ENCODE assay signal across 11 cellular contexts in the genomic region with DNA sequence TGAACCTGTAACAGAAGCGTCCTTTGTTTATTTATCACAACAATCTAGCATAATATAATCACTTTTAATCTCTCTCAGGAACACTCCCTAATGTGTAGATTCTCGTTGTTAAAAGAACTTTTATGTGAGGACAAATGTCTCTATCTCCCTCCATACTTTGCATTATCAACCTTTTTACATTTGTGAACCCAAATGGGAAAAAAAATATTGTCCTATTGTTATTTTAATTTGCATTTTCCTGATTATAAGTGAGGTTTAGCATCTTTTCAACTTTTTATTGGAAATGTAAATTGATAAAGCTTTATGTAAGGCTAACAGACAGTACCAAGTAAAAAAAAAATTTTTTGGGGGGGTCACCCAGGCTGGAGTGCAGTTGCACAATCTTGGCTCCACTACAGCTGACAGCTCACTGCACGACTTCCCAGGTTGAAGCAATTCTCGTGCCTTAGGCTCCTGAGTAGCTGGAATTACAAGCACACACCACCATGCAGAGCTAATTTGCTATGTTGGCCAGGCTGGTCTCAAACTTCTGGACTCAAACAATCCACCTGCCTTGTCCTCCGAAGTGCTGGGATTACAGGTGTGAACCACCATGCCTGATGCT. TPM values are rescaled to one million over a fixed set of nuclear protein-coding genes. Genes with fewer than 3 reads are reported as not detected.
DNase-seq lines count a peak whose midpoint lies in the region; ATAC-seq, FAIRE-seq and TF ChIP-seq lines count a peak whose summit lies in the region.
"Had no signal": no experiment of that assay in that cellular context is flagged by ENCODE, and none has a peak within 500 bp of the region (broad histone marks: within the 10 kb centered on the region; RNA-seq: fewer than 3 reads in every experiment).

No MANE protein-coding gene starts in this region.

- H3K4me2 ChIP-seq in HepG2 (ENCODE audit: low read depth, low read length): peak overlapping the region; percentile 29

- intact Hi-C loops in Right ventricle myocardium superior (cut with DNase I): no loop called here
- intact Hi-C loops in cardiac septum (cut with DNase I): no loop called here
- intact Hi-C loops in body of pancreas (cut with DNase I): no loop called here
- intact Hi-C loops in HepG2 (cut with micrococcal nuclease; ENCODE audit: unreplicated experiment): loop anchor here (5.0 kb wide), 1 partner anchor 83 kb away; no protein-coding TSS in a partner anchor

- TF ChIP-seq EP300 in HepG2 (IDR thresholded peaks at IDR 0.05; ENCODE audit: low read depth in 2 of 2, low read length in 2 of 2) (no peak), HepG2 (CRISPR knock-in tag; IDR thresholded peaks at IDR 0.05; ENCODE audit: borderline replicate concordance) (no peak)

- WGBS in body of pancreas, 2 donors: 49 to 54% methylated on average over 5 of the region's 5 CpGs
- 25% methylated on average over 5 of the region's 5 CpGs for WGBS in HepG2 (ENCODE audit: low lambda C conversion rate)

- DNase-seq in Right ventricle myocardium superior (no peak), cardiac septum (ENCODE audit: low spot score) (no peak), body of pancreas (peak in 3 of 4 donors; percentile 33 to 46 (median 37)), HepG2 (ENCODE audit: low spot score) (no peak), NCI-H1105 (lab: John Stamatoyannopoulos, UW) (no peak), globus pallidus (ENCODE audit: low spot score) (no peak), NCI-H510A treated with DMSO at 0.1 percent for 48 hours (lab: John Stamatoyannopoulos, UW) (no peak)
- DNase-seq: activated naive CD8-positive, alpha-beta T cell treated with anti-CD3 and anti-CD28 coated beads for 36 hours; DMS79 treated with DMSO at 0.1 percent for 48 hours had no signal

- ATAC-seq in Right ventricle myocardium superior (ENCODE audit: poor library complexity) (peak; percentile 75), body of pancreas (peak; percentile 51), HepG2 (no peak), GM19035 (IDR thresholded peaks at IDR 0.05; ENCODE audit: unreplicated experiment) (no peak)

- no peaks in the 10 kb centered on the region for H4K20me1 ChIP-seq in HepG2 (ENCODE audit: insufficient read depth, low read length)

- TF ChIP-seq CTCF in body of pancreas (IDR thresholded peaks at IDR 0.05): no peak
- TF ChIP-seq CTCF in HepG2 (CRISPR knock-in tag; IDR thresholded peaks at IDR 0.05): no peak

- no peaks in the 10 kb centered on the region for H3K9me3 ChIP-seq in body of pancreas
- no peaks in the 10 kb centered on the region for H3K9me3 ChIP-seq in HepG2 (ENCODE audit: low read length)

- no peak overlapping the region for H2AFZ ChIP-seq in HepG2 (ENCODE audit: low read length)

- in situ Hi-C loops in HepG2 (cut with HindIII; ENCODE audit: extremely low pct_ligation_motif_present, low pct_unique_long_range_greater_than_20kb): no loop called here

- H3K4me3 ChIP-seq in body of pancreas: no peak overlapping the region
- no peak overlapping the region for H3K4me3 ChIP-seq in HepG2 (replicated peaks in 1 of 3; ENCODE audit: insufficient read depth in 1 of 3, low read depth in 2 of 3, low read length in 3 of 3)

- no peak overlapping the region for H3K9ac ChIP-seq in HepG2 (ENCODE audit: insufficient read depth, low read depth, low read length)

- H3K4me1 ChIP-seq in body of pancreas: peaks cover 22% of the 10 kb centered on the region
- peaks cover 55% of the 10 kb centered on the region for H3K4me1 ChIP-seq in HepG2 (ENCODE audit: insufficient read depth, low read length)

- TF ChIP-seq POLR2A in body of pancreas (IDR thresholded peaks at IDR 0.05) (no peak), HepG2 (IDR thresholded peaks at IDR 0.05; ENCODE audit: insufficient read depth in 1 of 2, low read depth in 2 of 2, low read length in 2 of 2) (no peak)

- no peak for TF ChIP-seq RAD21 in HepG2 (CRISPR knock-in tag; IDR thresholded peaks at IDR 0.05)

- H3K36me3 ChIP-seq in body of pancreas (replicated peaks in 1 of 2; ENCODE audit: insufficient read depth in 1 of 2, low read depth in 2 of 2) (no peaks in the 10 kb centered on the region), HepG2 (replicated peaks in 1 of 2; ENCODE audit: control insufficient read depth in 1 of 2, insufficient read depth in 2 of 2, low read length in 2 of 2) (no peaks in the 10 kb centered on the region)

- H3K27ac ChIP-seq in body of pancreas: no peak overlapping the region
- no peak overlapping the region for H3K27ac ChIP-seq in HepG2 (ENCODE audit: extremely low read length, insufficient read depth, low read length)

- peak; percentile 64 for FAIRE-seq in HepG2 (lab: Jason Lieb, UNC)
- FAIRE-seq: RCC 7860 had no signal

- POLR2A ChIA-PET in HepG2 (lab: Yijun Ruan, JAX): interaction anchor here (0.6 to 2.7 kb wide), 8 partner anchors 8 to 45 kb away, joined by 3 to 37 read pairs (median 4); a partner anchor contains a TSS

- CTCF ChIA-PET in HepG2 (lab: Yijun Ruan, JAX; ENCODE audit: low intra/inter-chr PET ratio, low total read pairs): interaction anchor here (1.3 kb wide), 1 partner anchor 32 kb away, joined by 3 read pairs; no protein-coding TSS in a partner anchor

- BruUV-seq in HepG2 (replicated peaks; lab: Mats Ljungman, UMichigan): no TSS peak

- no peaks in the 10 kb centered on the region for H3K27me3 ChIP-seq in body of pancreas
- H3K27me3 ChIP-seq in HepG2 (ENCODE audit: control insufficient read depth in 1 of 2, insufficient read depth in 2 of 2, low read length in 2 of 2): no peaks in the 10 kb centered on the region

- H3K79me2 ChIP-seq in HepG2 (ENCODE audit: insufficient read depth, low read length): no peaks in the 10 kb centered on the region

TF ChIP-seq in HepG2, 621 proteins besides CTCF, POLR2A, EP300 and RAD21 (continues in another document):
- TF ChIP-seq CEBPG (CRISPR knock-in tag; IDR thresholded peaks at IDR 0.05) (peak; percentile 79), BHLHE40 (IDR thresholded peaks at IDR 0.05; ENCODE audit: low read length) (0 out of 2 replicates have a peak, but pooled peaks have one; percentile 10), CEBPB (IDR thresholded peaks at IDR 0.05; ENCODE audit: borderline replicate concordance, low read depth, low read length) (peak; percentile 82)

RNA-seq across cellular contexts. Expression of a gene that starts 33.0 kb away (rescaled TPM):
- 11.8 TPM for total RNA-seq in Right ventricle myocardium superior
- 19.1 TPM for total RNA-seq in cardiac septum
- 10 to 100 TPM; 45.7 to 59.3 TPM for total RNA-seq in body of pancreas
- 13.2 and 21.1 TPM in 2 replicates for total RNA-seq in HepG2 (2016; rRNA removed; fragmentation: Illumina TruSeq; extraction: Trizol)
- total RNA-seq in HepG2 (2016; cell fraction: cytosol; rRNA removed; fragmentation: Illumina TruSeq; extraction: Trizol; ENCODE audit: low read depth): 20.3 and 21.2 TPM in 2 replicates
- 13.1 and 20.9 TPM in 2 replicates for total RNA-seq in HepG2 (2016; cell fraction: insoluble cytoplasmic fraction; rRNA removed; fragmentation: Illumina TruSeq; extraction: Trizol)
- 19.6 and 22.0 TPM in 2 replicates for total RNA-seq in HepG2 (2016; cell fraction: membrane; rRNA removed; fragmentation: Illumina TruSeq; extraction: Trizol)
- 20.2 and 25.3 TPM in 2 replicates for total RNA-seq in HepG2 (2016; cell fraction: nucleus; rRNA removed; fragmentation: Illumina TruSeq; extraction: Trizol)
- polyA plus RNA-seq in HepG2 (2011; rRNA removed): 18.6 TPM in 2 replicates
- polyA plus RNA-seq in HepG2 (2011; cell fraction: cytosol; rRNA removed): 7.0 and 12.3 TPM in 2 replicates
- 15.7 and 19.7 TPM in 2 replicates for polyA plus RNA-seq in HepG2 (2011; cell fraction: nucleus; rRNA removed)
- polyA plus RNA-seq in HepG2 (2012): 16.4 and 19.5 TPM in 2 replicates
- 0.40 and 0.54 TPM in 2 replicates for polyA plus RNA-seq in HepG2 (2016; cell fraction: cytosol; fragmentation: Illumina TruSeq; extraction: Trizol; ENCODE audit: low read depth)
- polyA plus RNA-seq in HepG2 (2016; cell fraction: insoluble cytoplasmic fraction; fragmentation: Illumina TruSeq; extraction: Trizol; ENCODE audit: low read depth): 13.2 and 15.0 TPM in 2 replicates
- polyA plus RNA-seq in HepG2 (2016; cell fraction: membrane; fragmentation: Illumina TruSeq; extraction: Trizol; ENCODE audit: low read depth): 1.5 and 1.9 TPM in 2 replicates
- polyA plus RNA-seq in HepG2 (2016; cell fraction: nucleus; fragmentation: Illumina TruSeq; extraction: Trizol; ENCODE audit: insufficient read depth, low read depth): 14.0 and 18.1 TPM in 2 replicates
- polyA minus RNA-seq in HepG2 (2011; rRNA and poly(A)+ RNA removed; ENCODE audit: low replicate concordance): 46.4 and 72.7 TPM in 2 replicates
- 30.8 and 43.0 TPM in 2 replicates for polyA minus RNA-seq in HepG2 (2011; cell fraction: cytosol; rRNA and poly(A)+ RNA removed)
- 186 and 219 TPM in 2 replicates for polyA minus RNA-seq in HepG2 (2011; cell fraction: nucleus; rRNA and poly(A)+ RNA removed)

RNA-seq across cellular contexts. Expression of a gene that starts 44.2 kb away (rescaled TPM):
- total RNA-seq in Right ventricle myocardium superior (142 TPM), cardiac septum (147 TPM), body of pancreas (10 to 100 TPM; 35.3 to 39.4 TPM), HepG2 (2016; rRNA removed; fragmentation: Illumina TruSeq; extraction: Trizol) (161 and 241 TPM in 2 replicates)
- 38.6 and 40.4 TPM in 2 replicates for total RNA-seq in HepG2 (2016; cell fraction: cytosol; rRNA removed; fragmentation: Illumina TruSeq; extraction: Trizol; ENCODE audit: low read depth)
- 161 and 257 TPM in 2 replicates for total RNA-seq in HepG2 (2016; cell fraction: insoluble cytoplasmic fraction; rRNA removed; fragmentation: Illumina TruSeq; extraction: Trizol)
- 56.4 and 65.8 TPM in 2 replicates for total RNA-seq in HepG2 (2016; cell fraction: membrane; rRNA removed; fragmentation: Illumina TruSeq; extraction: Trizol)
- total RNA-seq in HepG2 (2016; cell fraction: nucleus; rRNA removed; fragmentation: Illumina TruSeq; extraction: Trizol): 55.2 and 56.4 TPM in 2 replicates
- polyA plus RNA-seq in HepG2 (2011; rRNA removed): 129 and 162 TPM in 2 replicates
- polyA plus RNA-seq in HepG2 (2011; cell fraction: cytosol; rRNA removed): 136 and 191 TPM in 2 replicates
- 38.0 and 51.7 TPM in 2 replicates for polyA plus RNA-seq in HepG2 (2011; cell fraction: nucleus; rRNA removed)
- 191 and 216 TPM in 2 replicates for polyA plus RNA-seq in HepG2 (2012)
- 53.8 and 54.2 TPM in 2 replicates for polyA plus RNA-seq in HepG2 (2016; cell fraction: cytosol; fragmentation: Illumina TruSeq; extraction: Trizol; ENCODE audit: low read depth)
- 276 and 303 TPM in 2 replicates for polyA plus RNA-seq in HepG2 (2016; cell fraction: insoluble cytoplasmic fraction; fragmentation: Illumina TruSeq; extraction: Trizol; ENCODE audit: low read depth)
- 66.0 and 70.6 TPM in 2 replicates for polyA plus RNA-seq in HepG2 (2016; cell fraction: membrane; fragmentation: Illumina TruSeq; extraction: Trizol; ENCODE audit: low read depth)
- 89.0 and 94.4 TPM in 2 replicates for polyA plus RNA-seq in HepG2 (2016; cell fraction: nucleus; fragmentation: Illumina TruSeq; extraction: Trizol; ENCODE audit: insufficient read depth, low read depth)
- polyA minus RNA-seq in HepG2 (2011; rRNA and poly(A)+ RNA removed; ENCODE audit: low replicate concordance): 35.4 and 66.3 TPM in 2 replicates
- polyA minus RNA-seq in HepG2 (2011; cell fraction: cytosol; rRNA and poly(A)+ RNA removed): 50.0 and 53.6 TPM in 2 replicates
- polyA minus RNA-seq in HepG2 (2011; cell fraction: nucleus; rRNA and poly(A)+ RNA removed): 22.3 and 27.0 TPM in 2 replicates

Comparison
In these comparisons a context has a peak if more than half of its experiments do, and no peak if none do; other contexts are left out.
1. ATAC-seq: peak in Right ventricle myocardium superior (single experiment) and body of pancreas (single experiment); none in HepG2 (single experiment) and GM19035 (single experiment).
2. DNase-seq: peak in body of pancreas (3 of 4); none in Right ventricle myocardium superior (single experiment), cardiac septum (single experiment), HepG2 (single experiment), NCI-H1105 (single experiment), globus pallidus (single experiment) and NCI-H510A treated with DMSO at 0.1 percent for 48 hours (single experiment).